ENCODE assay signal across 27 cellular contexts in the genomic region with DNA sequence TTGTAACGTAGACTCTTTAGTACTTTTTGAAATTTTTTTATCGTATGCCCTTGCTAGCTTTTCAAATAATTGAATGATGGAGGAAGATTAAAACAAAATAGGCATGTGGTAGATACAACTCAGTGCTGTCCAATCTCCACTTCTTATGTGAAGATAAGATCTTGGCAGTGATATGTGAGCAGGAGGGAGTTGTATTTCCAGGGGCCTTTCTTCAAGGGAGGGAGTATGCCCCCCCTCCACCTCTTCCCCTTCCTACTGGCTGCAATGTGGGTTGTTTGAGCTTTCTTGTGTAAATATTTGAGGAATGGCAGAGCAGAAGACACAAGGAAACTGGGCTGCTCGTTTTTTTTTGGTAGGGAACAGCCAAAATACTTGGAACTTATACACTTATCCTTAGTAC.
"Had no signal": no experiment of that assay in that cellular context is flagged by ENCODE, and none has a peak within 500 bp of the region (broad histone marks: within the 10 kb centered on the region; RNA-seq: fewer than 3 reads in every experiment).

No MANE protein-coding gene starts in this region.

- H3K9me3 Mint-ChIP-seq: activated naive CD4-positive, alpha-beta T cell treated with anti-CD3 and anti-CD28 coated beads, Interleukin-2, amount 50 U/mL, for 24 hours had no signal

- H3K36me3 ChIP-seq: ascending aorta, Peyer's patch, SJCRH30 had no signal

- H3K36me3 Mint-ChIP-seq: activated naive CD4-positive, alpha-beta T cell treated with anti-CD3 and anti-CD28 coated beads, Interleukin-2, amount 50 U/mL, for 24 hours had no signal

- H3K4me1 Mint-ChIP-seq: activated CD4-positive, alpha-beta T cell treated with anti-CD3 and anti-CD28 coated beads for 36 hours; activated naive CD4-positive, alpha-beta T cell treated with anti-CD3 and anti-CD28 coated beads, Interleukin-2, amount 50 U/mL, for 24 hours; activated naive CD8-positive, alpha-beta T cell treated with anti-CD3 and anti-CD28 coated beads, Interleukin-2, amount 50 U/mL, for 24 hours; T-helper 17 cell had no signal

- H3K4me3 Mint-ChIP-seq: activated CD4-positive, alpha-beta T cell treated with anti-CD3 and anti-CD28 coated beads for 36 hours; activated CD8-positive, alpha-beta T cell treated with anti-CD3 and anti-CD28 coated beads, Interleukin-2, amount 10 ng/mL, durations not matched to agents 7 days and 5 days; activated naive CD4-positive, alpha-beta T cell treated with anti-CD3 and anti-CD28 coated beads, Interleukin-2, amount 50 U/mL, for 24 hours; activated naive CD8-positive, alpha-beta T cell treated with anti-CD3 and anti-CD28 coated beads, Interleukin-2, amount 50 U/mL, for 24 hours; T-helper 17 cell had no signal

- ATAC-seq: activated CD4-positive, alpha-beta T cell treated with anti-CD3 and anti-CD28 coated beads for 36 hours; activated CD8-positive, alpha-beta T cell treated with anti-CD3 and anti-CD28 coated beads, Interleukin-2, amount 10 ng/mL, durations not matched to agents 7 days and 5 days; activated naive CD8-positive, alpha-beta T cell treated with anti-CD3 and anti-CD28 coated beads, Interleukin-2, amount 50 U/mL, for 24 hours; body of pancreas; T-helper 17 cell had no signal

- H3K27me3 ChIP-seq: ascending aorta, body of pancreas, Peyer's patch, SJCRH30 had no signal

- H3K27ac ChIP-seq: ascending aorta, body of pancreas, coronary artery, Peyer's patch, RWPE1, SJCRH30 had no signal

- H3K4me1 ChIP-seq: ascending aorta, body of pancreas, Peyer's patch, SJCRH30 had no signal

- DNase-seq: activated CD4-positive, alpha-beta T cell treated with anti-CD3 and anti-CD28 coated beads for 36 hours; activated CD4-positive, CD25-positive, alpha-beta regulatory T cell; activated CD8-positive, alpha-beta memory T cell treated with anti-CD3 and anti-CD28 coated beads, Interleukin-2, amount 50 U/mL, for 48 hours; activated CD8-positive, alpha-beta T cell treated with anti-CD3 and anti-CD28 coated beads, Interleukin-2, amount 10 ng/mL, durations not matched to agents 7 days and 5 days; activated naive CD8-positive, alpha-beta T cell treated with anti-CD3 and anti-CD28 coated beads, Interleukin-2, amount 50 U/mL, for 24 hours; activated T-cell treated with anti-CD3 and anti-CD28 coated beads, Interleukin-2, amount 50 U/mL, for 1 hour; amniotic stem cell; body of pancreas; central memory CD4-positive, alpha-beta T cell; NCI-H1048; NCI-H1694; NCI-H2029; NCI-H2107; NCI-H2227 treated with DMSO at 0.1 percent for 48 hours; NCI-H446 treated with DMSO at 0.1 percent for 48 hours; NCI-H526 treated with DMSO at 0.1 percent for 48 hours; NK-92 treated with Interleukin-12 subunit alpha and Interleukin-12 subunit beta, amount 100 ng/mL, for 24 hours; OCI-M1; Peyer's patch; Right ventricle myocardium superior; SJCRH30; T-helper 17 cell; T-helper 9 cell had no signal

- H3K4me3 ChIP-seq: ascending aorta, body of pancreas, coronary artery, Peyer's patch, SJCRH30 had no signal

- H3K9me3 ChIP-seq: ascending aorta, body of pancreas, Peyer's patch, SJCRH30 had no signal

- H3K27me3 Mint-ChIP-seq: activated CD4-positive, alpha-beta T cell treated with anti-CD3 and anti-CD28 coated beads for 36 hours; activated naive CD8-positive, alpha-beta T cell treated with anti-CD3 and anti-CD28 coated beads, Interleukin-2, amount 50 U/mL, for 24 hours; T-helper 17 cell had no signal

- H3K27ac Mint-ChIP-seq: activated CD4-positive, alpha-beta T cell treated with anti-CD3 and anti-CD28 coated beads for 36 hours; activated CD8-positive, alpha-beta T cell treated with anti-CD3 and anti-CD28 coated beads, Interleukin-2, amount 10 ng/mL, durations not matched to agents 7 days and 5 days; activated naive CD4-positive, alpha-beta T cell treated with anti-CD3 and anti-CD28 coated beads, Interleukin-2, amount 50 U/mL, for 24 hours; activated naive CD8-positive, alpha-beta T cell treated with anti-CD3 and anti-CD28 coated beads, Interleukin-2, amount 50 U/mL, for 24 hours; T-helper 17 cell had no signal
